16 cellular contexts compared by ENCODE assay signal in the genomic region with DNA sequence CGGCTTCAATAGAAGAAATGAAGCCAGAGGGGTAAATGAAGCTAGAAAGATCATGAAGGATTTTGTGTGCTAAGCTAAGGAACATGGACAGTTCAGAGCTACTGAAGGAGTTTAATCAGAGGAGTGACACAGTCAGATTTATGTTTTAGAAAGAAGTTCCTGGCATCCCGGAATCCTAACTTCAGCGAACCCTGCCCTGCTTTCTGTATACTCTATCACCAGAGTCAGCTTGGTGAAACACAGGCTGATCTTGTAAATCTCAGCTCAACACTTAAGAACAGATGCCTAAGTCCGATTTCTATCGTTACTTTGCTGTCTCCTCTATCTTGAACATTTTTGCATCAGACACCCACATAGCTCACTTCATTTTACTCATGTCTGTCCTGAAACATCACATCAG. TPM values are rescaled to one million over a fixed set of nuclear protein-coding genes. Genes with fewer than 3 reads are reported as not detected.
A peak's percentile ranks its signal among the peaks of the same experiment; 100 is the strongest.
DNase-seq lines count a peak whose midpoint lies in the region; ATAC-seq and TF ChIP-seq lines count a peak whose summit lies in the region.
"Had no signal": no experiment of that assay in that cellular context is flagged by ENCODE, and none has a peak within 500 bp of the region (broad histone marks: within the 10 kb centered on the region; RNA-seq: fewer than 3 reads in every experiment).

No MANE protein-coding gene starts in this region.

- no peaks in the 10 kb centered on the region for H3K9me3 Mint-ChIP-seq in stimulated activated effector memory CD8-positive, alpha-beta T cell treated with anti-CD3 and anti-CD28 coated beads, Interleukin-12 subunit alpha, Interleukin-12 subunit beta, amount 100 ng/mL, for 72 hours
- H3K9me3 Mint-ChIP-seq: activated naive CD4-positive, alpha-beta T cell treated with anti-CD3 and anti-CD28 coated beads, Interleukin-2, amount 10 ng/mL, durations not matched to agents 7 days and 5 days; H9; naive thymus-derived CD4-positive, alpha-beta T cell; type B pancreatic cell had no signal

- no peak for DNase-seq in left lung
- DNase-seq in stimulated activated effector memory CD8-positive, alpha-beta T cell treated with anti-CD3 and anti-CD28 coated beads, Interleukin-12 subunit alpha, Interleukin-12 subunit beta, amount 100 ng/mL, for 72 hours (ENCODE audit: low spot score in 2 of 2) = no peak
- DNase-seq in NCI-H2196 treated with DMSO at 0.1 percent for 48 hours (lab: John Stamatoyannopoulos, UW; ENCODE audit: unreplicated experiment) = no peak
- DNase-seq in retina = no peak
- no peak for DNase-seq in C1 segment of cervical spinal cord (lab: John Stamatoyannopoulos, UW)
- DNase-seq: activated naive CD4-positive, alpha-beta T cell treated with anti-CD3 and anti-CD28 coated beads, Interleukin-2, amount 10 ng/mL, durations not matched to agents 7 days and 5 days; H9; MG63; naive thymus-derived CD4-positive, alpha-beta T cell; NCI-H2171; NK-92 treated with Interleukin-12 subunit alpha and Interleukin-12 subunit beta, amount 100 ng/mL, for 24 hours had no signal

- peaks cover 73% of the 10 kb centered on the region for H3K79me2 ChIP-seq in DOHH2 (ENCODE audit: control insufficient read depth, low read length)

- no peak overlapping the region for H3K4me3 Mint-ChIP-seq in stimulated activated effector memory CD8-positive, alpha-beta T cell treated with anti-CD3 and anti-CD28 coated beads, Interleukin-12 subunit alpha, Interleukin-12 subunit beta, amount 100 ng/mL, for 72 hours
- H3K4me3 Mint-ChIP-seq: activated naive CD4-positive, alpha-beta T cell treated with anti-CD3 and anti-CD28 coated beads, Interleukin-2, amount 10 ng/mL, durations not matched to agents 7 days and 5 days; H9; naive thymus-derived CD4-positive, alpha-beta T cell; type B pancreatic cell had no signal

- TF ChIP-seq CTCF in DOHH2 (IDR thresholded peaks at IDR 0.05; ENCODE audit: low read depth, low read length, poor library complexity, severe bottlenecking) = no peak
- TF ChIP-seq CTCF in left lung (IDR thresholded peaks at IDR 0.05) = no peak

- no peak overlapping the region for H3K27ac Mint-ChIP-seq in stimulated activated effector memory CD8-positive, alpha-beta T cell treated with anti-CD3 and anti-CD28 coated beads, Interleukin-12 subunit alpha, Interleukin-12 subunit beta, amount 100 ng/mL, for 72 hours
- H3K27ac Mint-ChIP-seq: activated naive CD4-positive, alpha-beta T cell treated with anti-CD3 and anti-CD28 coated beads, Interleukin-2, amount 10 ng/mL, durations not matched to agents 7 days and 5 days; H9; naive thymus-derived CD4-positive, alpha-beta T cell; type B pancreatic cell had no signal

- H3K4me1 ChIP-seq in DOHH2 (ENCODE audit: control insufficient read depth, low read length) (peaks cover 56% of the 10 kb centered on the region), left lung (peaks cover 54 to 78% of the 10 kb centered on the region in 2 donors)

- ATAC-seq in left lung = peak; percentile 20
- peak; percentile 42 for ATAC-seq in stimulated activated effector memory CD8-positive, alpha-beta T cell treated with anti-CD3 and anti-CD28 coated beads, Interleukin-12 subunit alpha, Interleukin-12 subunit beta, amount 100 ng/mL, for 72 hours
- ATAC-seq in HG02571 (IDR thresholded peaks at IDR 0.05; ENCODE audit: unreplicated experiment) = no peak

- intact Hi-C loops in left lung (cut with DNase I) = loop anchor here in 1 of 2 donors (10.0 kb wide), 1 partner anchor 323 kb away; no protein-coding TSS in a partner anchor

- peaks cover 37% of the 10 kb centered on the region for H3K36me3 Mint-ChIP-seq in stimulated activated effector memory CD8-positive, alpha-beta T cell treated with anti-CD3 and anti-CD28 coated beads, Interleukin-12 subunit alpha, Interleukin-12 subunit beta, amount 100 ng/mL, for 72 hours
- H3K36me3 Mint-ChIP-seq: type B pancreatic cell had no signal

- peaks cover 16% of the 10 kb centered on the region for H3K4me1 Mint-ChIP-seq in stimulated activated effector memory CD8-positive, alpha-beta T cell treated with anti-CD3 and anti-CD28 coated beads, Interleukin-12 subunit alpha, Interleukin-12 subunit beta, amount 100 ng/mL, for 72 hours

- H3F3A ChIP-seq in DOHH2 (ENCODE audit: control insufficient read depth, insufficient read depth) = 0 out of 2 replicates have a peak, but pooled peaks cover 6% of the 10 kb centered on the region

- H4K20me1 ChIP-seq in DOHH2 (ENCODE audit: control insufficient read depth, insufficient read depth, low read depth, low read length) = 0 out of 2 replicates have a peak, but pooled peaks cover 9% of the 10 kb centered on the region

- no peaks in the 10 kb centered on the region for H3K9me2 ChIP-seq in DOHH2 (replicated peaks; ENCODE audit: control insufficient read depth, low read length)

- H3K9me3 ChIP-seq in DOHH2 (ENCODE audit: control insufficient read depth, insufficient read depth, low read length) = no peaks in the 10 kb centered on the region
- H3K9me3 ChIP-seq in left lung = no peaks in the 10 kb centered on the region
- H3K9me3 ChIP-seq: MG63 had no signal

- H3K4me2 ChIP-seq in DOHH2 (ENCODE audit: low read length) = 0 out of 2 replicates have a peak overlapping the region, but pooled peaks have one; percentile 4

- H3K27ac ChIP-seq in DOHH2 (ENCODE audit: low read depth, low read length) (no peak overlapping the region), cingulate gyrus (ENCODE audit: low read depth, low read length) (peak overlapping the region; percentile 31), left lung (peak overlapping the region; percentile 97 to 98)
- H3K27ac ChIP-seq: SK-N-MC had no signal

- H3K27me3 ChIP-seq in DOHH2 (ENCODE audit: control insufficient read depth, low read length) = no peaks in the 10 kb centered on the region
- no peaks in the 10 kb centered on the region for H3K27me3 ChIP-seq in left lung
- H3K27me3 ChIP-seq: MG63 had no signal

- H3K36me3 ChIP-seq in DOHH2 (ENCODE audit: control insufficient read depth, low read length) (peaks cover 10% of the 10 kb centered on the region), left lung (peaks cover 0 to 27% of the 10 kb centered on the region in 2 donors)

- H3K4me3 ChIP-seq in DOHH2 (ENCODE audit: low read length) = no peak overlapping the region
- H3K4me3 ChIP-seq in left lung = peak overlapping the region in 1 of 2 donors; percentile 10
- H3K4me3 ChIP-seq: MG63, SK-N-MC had no signal

RNA-seq across cellular contexts. Expression of gene AHR, which starts 9.1 kb away (rescaled TPM):
- 100 to 1,000 TPM; 163 to 200 TPM for total RNA-seq in left lung
